In genomic region chr3:103295974-103296570, GRCh38 we compare ENCODE assay signal across 9 cellular contexts.
A peak's percentile ranks its signal among the peaks of the same experiment; 100 is the strongest.
DNase-seq lines count a peak whose midpoint lies in the region; ATAC-seq and TF ChIP-seq lines count a peak whose summit lies in the region.
"Had no signal": no experiment of that assay in that cellular context is flagged by ENCODE, and none has a peak within 500 bp of the region (broad histone marks: within the 10 kb centered on the region; RNA-seq: fewer than 3 reads in every experiment).

No MANE protein-coding gene starts in this region.

- H3K36me3 ChIP-seq in Karpas-422 (ENCODE audit: insufficient read depth, low read length) = no peaks in the 10 kb centered on the region
- H3K36me3 ChIP-seq in right lobe of liver = no peaks in the 10 kb centered on the region
- no peaks in the 10 kb centered on the region for H3K36me3 ChIP-seq in heart left ventricle

- no peaks in the 10 kb centered on the region for H3K4me1 ChIP-seq in Karpas-422 (ENCODE audit: low read length)
- no peaks in the 10 kb centered on the region for H3K4me1 ChIP-seq in right lobe of liver
- H3K4me1 ChIP-seq in heart left ventricle = no peaks in the 10 kb centered on the region

- ATAC-seq in right lobe of liver (no peak), heart left ventricle (no peak)
- no peak for ATAC-seq in stimulated activated naive CD8-positive, alpha-beta T cell treated with anti-CD3 and anti-CD28 coated beads, Interleukin-15, Interleukin-2, amounts not matched to agents 100 U/mL and 50 U/mL, for 24 hours

- H4K20me1 ChIP-seq in Karpas-422 (ENCODE audit: insufficient read depth, low read depth, low read length) = no peaks in the 10 kb centered on the region

- no peaks in the 10 kb centered on the region for H3K9me2 ChIP-seq in Karpas-422 (replicated peaks; ENCODE audit: insufficient read depth, low read length)

- intact Hi-C loops in right lobe of liver (cut with DNase I) (no loop called here), heart left ventricle (cut with DNase I) (no loop called here)

- TF ChIP-seq POLR2A in right lobe of liver (IDR thresholded peaks at IDR 0.05) (no peak), heart left ventricle (IDR thresholded peaks at IDR 0.05) (no peak)

- WGBS in right lobe of liver (ENCODE audit: insufficient coverage, low coverage, low lambda C conversion rate, missing lambda C conversion rate) = 44% methylated on average over 2 of the region's 2 CpGs
- WGBS in heart left ventricle, 4 donors = 52 to 75% (median 65%) methylated on average over 2 of the region's 2 CpGs

- DNase-seq in DMS79 treated with DMSO at 0.1 percent for 48 hours (lab: John Stamatoyannopoulos, UW) (peak; percentile 32), Karpas-422 (peak; percentile 66), right lobe of liver (no peak), NCI-H2107 (lab: John Stamatoyannopoulos, UW) (no peak), heart left ventricle (no peak)
- no peak for DNase-seq in NK-92 treated with Interleukin-12 subunit alpha and Interleukin-12 subunit beta, amount 100 ng/mL, for 24 hours (lab: John Stamatoyannopoulos, UW)
- no peak for DNase-seq in stimulated activated naive CD8-positive, alpha-beta T cell treated with anti-CD3 and anti-CD28 coated beads, Interleukin-15, Interleukin-2, amounts not matched to agents 100 U/mL and 50 U/mL, for 24 hours
- DNase-seq: NCI-H146 had no signal

- no peaks in the 10 kb centered on the region for H3K9me3 ChIP-seq in Karpas-422 (ENCODE audit: low read length)
- H3K9me3 ChIP-seq in right lobe of liver = no peaks in the 10 kb centered on the region
- peaks cover 0 to 7% (median 0%) of the 10 kb centered on the region in 12 donors for H3K9me3 ChIP-seq in heart left ventricle

- no peaks in the 10 kb centered on the region for H3K79me2 ChIP-seq in Karpas-422 (ENCODE audit: low read length)

- no peak overlapping the region for H3K4me2 ChIP-seq in Karpas-422 (ENCODE audit: low read depth, low read length, poor library complexity, severe bottlenecking)

- TF ChIP-seq CTCF in VCaP (conservative IDR thresholded peaks at IDR 0.05) (peak; percentile 75), right lobe of liver (IDR thresholded peaks at IDR 0.05) (peak in 3 of 4 donors; percentile 23 to 40 (median 33)), heart left ventricle (IDR thresholded peaks at IDR 0.05) (peak in 3 of 12 donors; percentile 11 to 29 (median 27))

- H3K27me3 ChIP-seq in Karpas-422 (ENCODE audit: low read length) (no peaks in the 10 kb centered on the region), right lobe of liver (no peaks in the 10 kb centered on the region), heart left ventricle (no peaks in the 10 kb centered on the region)

- no peak overlapping the region for H3K4me3 ChIP-seq in Karpas-422 (ENCODE audit: low read length)
- H3K4me3 ChIP-seq in right lobe of liver = no peak overlapping the region
- no peak overlapping the region for H3K4me3 ChIP-seq in heart left ventricle

- H2AFZ ChIP-seq in Karpas-422 (ENCODE audit: low read length) = no peak overlapping the region

- H3K27ac ChIP-seq in Karpas-422 (ENCODE audit: low read length) (no peak overlapping the region), VCaP (no peak overlapping the region), right lobe of liver (no peak overlapping the region), heart left ventricle (no peak overlapping the region)

- no peak overlapping the region for H3K9ac ChIP-seq in Karpas-422 (ENCODE audit: low read length)

Comparison
In these comparisons a context has a peak if more than half of its experiments do, and no peak if none do; other contexts are left out.
1. DNase-seq: peak in DMS79 treated with DMSO at 0.1 percent for 48 hours (single experiment) and Karpas-422 (single experiment); none in right lobe of liver (0 of 3), NK-92 treated with Interleukin-12 subunit alpha and Interleukin-12 subunit beta, amount 100 ng/mL, for 24 hours (single experiment), stimulated activated naive CD8-positive, alpha-beta T cell treated with anti-CD3 and anti-CD28 coated beads, Interleukin-15, Interleukin-2, amounts not matched to agents 100 U/mL and 50 U/mL, for 24 hours (single experiment), NCI-H2107 (single experiment) and heart left ventricle (0 of 5).